In the genomic region with DNA sequence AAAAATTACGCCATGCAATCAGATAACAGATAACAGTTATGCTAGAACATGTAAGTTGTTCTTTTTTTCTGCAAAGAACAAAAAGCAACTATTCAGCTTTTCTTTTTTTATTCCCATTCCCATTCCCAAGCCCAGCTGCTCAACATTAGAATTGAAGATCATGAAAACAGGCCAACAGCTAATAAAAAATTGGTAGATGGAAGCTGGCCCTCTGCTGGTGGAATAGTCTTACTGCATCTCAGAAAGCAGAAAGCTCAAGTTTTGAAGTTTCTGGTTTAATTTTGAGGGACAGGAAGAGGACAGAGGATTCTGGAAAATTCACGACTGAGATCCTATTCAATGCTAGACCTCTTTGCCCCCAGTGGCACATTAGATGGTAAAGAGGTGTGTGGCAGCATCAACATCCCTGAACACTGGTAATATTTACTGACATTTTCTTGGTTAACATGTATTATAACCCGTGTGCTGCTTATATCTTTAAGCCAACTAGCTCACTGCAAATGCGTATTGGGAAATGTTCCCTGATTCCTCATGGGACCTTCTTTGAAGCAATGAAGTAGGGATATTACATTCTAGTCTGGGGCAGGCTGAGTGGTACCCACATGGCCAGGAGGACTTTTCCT, we compare ENCODE assay signal across 9 cellular contexts.
DNase-seq lines count a peak whose midpoint lies in the region; TF ChIP-seq lines count a peak whose summit lies in the region.
"Had no signal": no experiment of that assay in that cellular context is flagged by ENCODE, and none has a peak within 500 bp of the region (broad histone marks: within the 10 kb centered on the region; RNA-seq: fewer than 3 reads in every experiment).

No MANE protein-coding gene starts in this region.

- H3K27ac Mint-ChIP-seq in osteocyte (ENCODE audit: unreplicated experiment) = no peak overlapping the region

- no peaks in the 10 kb centered on the region for H3K9me3 Mint-ChIP-seq in osteocyte (ENCODE audit: unreplicated experiment)

- TF ChIP-seq CTCF in osteocyte (IDR thresholded peaks at IDR 0.05) = peak; percentile 92

- no peaks in the 10 kb centered on the region for H3K36me3 Mint-ChIP-seq in osteocyte (ENCODE audit: unreplicated experiment)

- H3K27me3 Mint-ChIP-seq in osteocyte (ENCODE audit: unreplicated experiment) = peaks cover 10% of the 10 kb centered on the region

- H3K4me1 Mint-ChIP-seq in osteocyte (ENCODE audit: unreplicated experiment) = peaks cover 16% of the 10 kb centered on the region
- H3K4me1 Mint-ChIP-seq: central memory CD8-positive, alpha-beta T cell had no signal

- peak; percentile 8 for DNase-seq in stimulated activated CD4-positive, alpha-beta T cell treated with anti-CD3 and anti-CD28 coated beads, Interleukin-15, amount 100 ng/mL, for 24 hours
- DNase-seq in stimulated activated CD4-positive, alpha-beta T cell treated with anti-CD3 and anti-CD28 coated beads, Interleukin-4, amount 100 ng/mL, for 1 hour = no peak
- DNase-seq in NCI-H510A (lab: John Stamatoyannopoulos, UW) (peak; percentile 12), dermis blood vessel endothelial cell (peak; percentile 52), osteocyte (ENCODE audit: extremely low spot score, unreplicated experiment) (peak; percentile 78), posterior vena cava (ENCODE audit: low spot score) (no peak), NCI-H2171 treated with DMSO at 0.1 percent for 48 hours (lab: John Stamatoyannopoulos, UW) (no peak), ecto neural progenitor cell (ENCODE audit: low spot score) (no peak)

- no peak overlapping the region for H3K4me3 Mint-ChIP-seq in osteocyte (ENCODE audit: unreplicated experiment)
- H3K4me3 Mint-ChIP-seq: central memory CD8-positive, alpha-beta T cell had no signal

- intact Hi-C loops in posterior vena cava (cut with DNase I) = no loop called here

Comparison
In these comparisons a context has a peak if more than half of its experiments do, and no peak if none do; other contexts are left out.
1. DNase-seq: peak in stimulated activated CD4-positive, alpha-beta T cell treated with anti-CD3 and anti-CD28 coated beads, Interleukin-15, amount 100 ng/mL, for 24 hours (single experiment), NCI-H510A (single experiment), dermis blood vessel endothelial cell (single experiment) and osteocyte (single experiment); none in stimulated activated CD4-positive, alpha-beta T cell treated with anti-CD3 and anti-CD28 coated beads, Interleukin-4, amount 100 ng/mL, for 1 hour (single experiment), posterior vena cava (single experiment), NCI-H2171 treated with DMSO at 0.1 percent for 48 hours (single experiment) and ecto neural progenitor cell (single experiment).